Comparison of ENCODE assay signal across 14 cellular contexts in the genomic region with DNA sequence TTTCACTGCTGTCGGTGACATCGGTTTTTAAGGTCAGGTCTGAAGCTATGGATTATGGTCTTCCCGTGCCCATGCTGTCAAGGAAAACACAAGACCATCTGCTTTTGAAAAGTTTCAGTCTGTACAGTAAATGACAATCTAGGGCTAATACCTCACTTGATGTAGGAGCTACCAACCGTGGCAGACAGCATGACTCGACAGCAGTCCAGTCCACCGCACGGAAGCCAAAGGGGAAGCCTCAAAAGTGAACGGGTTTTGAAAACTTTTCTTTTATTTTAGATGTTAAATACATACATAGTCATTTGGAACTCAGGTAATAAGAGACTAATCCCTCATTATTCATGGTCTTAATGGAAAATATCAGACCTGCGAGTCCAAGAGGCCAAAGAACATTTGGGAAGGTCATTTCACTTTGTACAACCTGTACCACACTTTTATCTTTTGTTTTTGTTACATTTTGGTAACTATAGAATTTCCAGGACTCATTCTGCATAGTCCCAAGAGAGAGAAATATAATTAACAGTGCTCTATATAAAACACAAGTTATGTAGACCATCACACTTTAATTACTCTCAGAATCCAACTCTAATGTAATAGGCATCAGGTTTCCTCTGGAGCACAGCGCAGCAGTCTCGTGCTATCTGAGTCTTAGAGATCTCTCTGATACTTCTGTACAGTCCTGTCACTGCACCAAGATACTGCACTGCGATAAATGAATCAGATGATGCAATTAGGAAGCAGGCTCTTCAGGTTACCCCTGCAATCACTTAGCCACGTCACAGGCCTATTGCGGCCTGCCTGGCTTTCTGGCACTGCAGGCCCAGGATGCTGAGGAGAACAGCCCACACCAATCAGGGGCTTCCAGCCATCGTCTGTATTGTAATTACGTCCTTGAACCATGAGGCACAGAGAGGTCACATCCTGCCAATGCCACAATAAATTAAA.
A peak's percentile ranks its signal among the peaks of the same experiment; 100 is the strongest.
DNase-seq lines count a peak whose midpoint lies in the region; ATAC-seq and TF ChIP-seq lines count a peak whose summit lies in the region.
"Had no signal": no experiment of that assay in that cellular context is flagged by ENCODE, and none has a peak within 500 bp of the region (broad histone marks: within the 10 kb centered on the region; RNA-seq: fewer than 3 reads in every experiment).

No MANE protein-coding gene starts in this region.

- peak overlapping the region; percentile 16 to 46 (median 18) for H3K27ac Mint-ChIP-seq in nephron
- H3K27ac Mint-ChIP-seq in stimulated activated naive CD8-positive, alpha-beta T cell treated with anti-CD3 and anti-CD28 coated beads, Interleukin-15, amount 100 ng/mL, for 72 hours, result no peak overlapping the region
- H3K27ac Mint-ChIP-seq in activated CD8-positive, alpha-beta T cell treated with anti-CD3 and anti-CD28 coated beads, Interleukin-2, amount 10 ng/mL, durations not matched to agents 7 days and 5 days, result no peak overlapping the region
- H3K27ac Mint-ChIP-seq: activated T-helper 17 cell treated with anti-CD3 and anti-CD28 coated beads, Interleukin-2, amount 50 U/mL, for 72 hours had no signal

- peak overlapping the region in 1 of 2 donors; percentile 9 for H3K9ac ChIP-seq in colonic mucosa (ENCODE audit: low read depth in 2 of 2, low read length in 2 of 2)

- H3K27me3 Mint-ChIP-seq in nephron (ENCODE audit: low read depth), result peaks cover 4% of the 10 kb centered on the region
- H3K27me3 Mint-ChIP-seq in stimulated activated naive CD8-positive, alpha-beta T cell treated with anti-CD3 and anti-CD28 coated beads, Interleukin-15, amount 100 ng/mL, for 72 hours, result no peaks in the 10 kb centered on the region
- no peaks in the 10 kb centered on the region for H3K27me3 Mint-ChIP-seq in activated CD8-positive, alpha-beta T cell treated with anti-CD3 and anti-CD28 coated beads, Interleukin-2, amount 10 ng/mL, durations not matched to agents 7 days and 5 days (ENCODE audit: low read depth)
- H3K27me3 Mint-ChIP-seq: activated T-helper 17 cell treated with anti-CD3 and anti-CD28 coated beads, Interleukin-2, amount 50 U/mL, for 72 hours had no signal

- no peak for TF ChIP-seq CTCF in colonic mucosa (IDR thresholded peaks at IDR 0.05)
- no peak for TF ChIP-seq CTCF in nephron (IDR thresholded peaks at IDR 0.05; ENCODE audit: unreplicated experiment in 3 of 3)

- H3K9me3 ChIP-seq in colonic mucosa, result no peaks in the 10 kb centered on the region
- H3K9me3 ChIP-seq: gastroesophageal sphincter had no signal

- no peaks in the 10 kb centered on the region for H3K36me3 ChIP-seq in colonic mucosa

- no peak overlapping the region for H3K4me3 ChIP-seq in colonic mucosa
- H3K4me3 ChIP-seq: gastroesophageal sphincter, PC-9 had no signal

- H3K27ac ChIP-seq in colonic mucosa, result peak overlapping the region; percentile 1
- H3K27ac ChIP-seq: gastroesophageal sphincter, PC-9 had no signal

- H3K4me3 Mint-ChIP-seq in nephron, result no peak overlapping the region
- no peak overlapping the region for H3K4me3 Mint-ChIP-seq in stimulated activated naive CD8-positive, alpha-beta T cell treated with anti-CD3 and anti-CD28 coated beads, Interleukin-15, amount 100 ng/mL, for 72 hours
- H3K4me3 Mint-ChIP-seq in activated CD8-positive, alpha-beta T cell treated with anti-CD3 and anti-CD28 coated beads, Interleukin-2, amount 10 ng/mL, durations not matched to agents 7 days and 5 days, result no peak overlapping the region
- H3K4me3 Mint-ChIP-seq: activated T-helper 17 cell treated with anti-CD3 and anti-CD28 coated beads, Interleukin-2, amount 50 U/mL, for 72 hours had no signal

- no peak for ATAC-seq in stimulated activated naive CD8-positive, alpha-beta T cell treated with anti-CD3 and anti-CD28 coated beads, Interleukin-15, amount 100 ng/mL, for 72 hours
- ATAC-seq in activated CD8-positive, alpha-beta T cell treated with anti-CD3 and anti-CD28 coated beads, Interleukin-2, amount 10 ng/mL, durations not matched to agents 7 days and 5 days, result no peak
- ATAC-seq: activated T-helper 17 cell treated with anti-CD3 and anti-CD28 coated beads, Interleukin-2, amount 50 U/mL, for 72 hours; gastroesophageal sphincter had no signal

- POLR2A ChIA-PET in activated CD8-positive, alpha-beta T cell treated with anti-CD3 and anti-CD28 coated beads, Interleukin-2, amount 10 ng/mL, durations not matched to agents 7 days and 5 days (lab: Charles Lee), result no interaction called here

- H3K9me3 Mint-ChIP-seq in nephron, result no peaks in the 10 kb centered on the region
- no peaks in the 10 kb centered on the region for H3K9me3 Mint-ChIP-seq in stimulated activated naive CD8-positive, alpha-beta T cell treated with anti-CD3 and anti-CD28 coated beads, Interleukin-15, amount 100 ng/mL, for 72 hours
- no peaks in the 10 kb centered on the region for H3K9me3 Mint-ChIP-seq in activated CD8-positive, alpha-beta T cell treated with anti-CD3 and anti-CD28 coated beads, Interleukin-2, amount 10 ng/mL, durations not matched to agents 7 days and 5 days (ENCODE audit: insufficient read depth)
- H3K9me3 Mint-ChIP-seq: activated T-helper 17 cell treated with anti-CD3 and anti-CD28 coated beads, Interleukin-2, amount 50 U/mL, for 72 hours had no signal

- CTCF ChIA-PET in activated CD8-positive, alpha-beta T cell treated with anti-CD3 and anti-CD28 coated beads, Interleukin-2, amount 10 ng/mL, durations not matched to agents 7 days and 5 days (lab: Charles Lee), result interaction anchor here (0.7 to 8.5 kb wide), 15 partner anchors 10 to 1085 kb away, joined by 3 to 194 read pairs (median 8); no protein-coding TSS in a partner anchor

- H3K4me1 ChIP-seq in colonic mucosa, result peaks cover 4% of the 10 kb centered on the region

- no peaks in the 10 kb centered on the region for H3K27me3 ChIP-seq in colonic mucosa
- H3K27me3 ChIP-seq: gastroesophageal sphincter had no signal

- peak; percentile 52 for DNase-seq in DMS79 (lab: John Stamatoyannopoulos, UW)
- peak; percentile 82 for DNase-seq in NCI-H2227 treated with DMSO at 0.1 percent for 48 hours (lab: John Stamatoyannopoulos, UW)
- DNase-seq in colonic mucosa, result no peak
- no peak for DNase-seq in COR-L47 (lab: John Stamatoyannopoulos, UW)
- no peak for DNase-seq in stimulated activated naive CD8-positive, alpha-beta T cell treated with anti-CD3 and anti-CD28 coated beads, Interleukin-15, amount 100 ng/mL, for 72 hours
- no peak for DNase-seq in RPMI8226
- DNase-seq in activated CD8-positive, alpha-beta T cell treated with anti-CD3 and anti-CD28 coated beads, Interleukin-2, amount 10 ng/mL, durations not matched to agents 7 days and 5 days, result no peak
- DNase-seq: nucleus accumbens; PC-9; small intestine; stimulated activated naive CD4-positive, alpha-beta T cell had no signal

- intact Hi-C loops in colonic mucosa (cut with DNase I), result no loop called here

- H3K4me1 Mint-ChIP-seq in nephron, result peaks cover 37% of the 10 kb centered on the region
- no peaks in the 10 kb centered on the region for H3K4me1 Mint-ChIP-seq in stimulated activated naive CD8-positive, alpha-beta T cell treated with anti-CD3 and anti-CD28 coated beads, Interleukin-15, amount 100 ng/mL, for 72 hours
- no peaks in the 10 kb centered on the region for H3K4me1 Mint-ChIP-seq in activated CD8-positive, alpha-beta T cell treated with anti-CD3 and anti-CD28 coated beads, Interleukin-2, amount 10 ng/mL, durations not matched to agents 7 days and 5 days (ENCODE audit: low read depth)

- peaks cover 4% of the 10 kb centered on the region for H3K36me3 Mint-ChIP-seq in nephron (ENCODE audit: low read depth)
- no peaks in the 10 kb centered on the region for H3K36me3 Mint-ChIP-seq in activated CD8-positive, alpha-beta T cell treated with anti-CD3 and anti-CD28 coated beads, Interleukin-2, amount 10 ng/mL, durations not matched to agents 7 days and 5 days (ENCODE audit: low read depth)

Comparison
In these comparisons a context has a peak if more than half of its experiments do, and no peak if none do; other contexts are left out.
1. DNase-seq: peak in DMS79 (single experiment) and NCI-H2227 treated with DMSO at 0.1 percent for 48 hours (single experiment); none in colonic mucosa (single experiment), COR-L47 (single experiment), stimulated activated naive CD8-positive, alpha-beta T cell treated with anti-CD3 and anti-CD28 coated beads, Interleukin-15, amount 100 ng/mL, for 72 hours (0 of 2), RPMI8226 (single experiment) and activated CD8-positive, alpha-beta T cell treated with anti-CD3 and anti-CD28 coated beads, Interleukin-2, amount 10 ng/mL, durations not matched to agents 7 days and 5 days (single experiment).
2. H3K27ac Mint-ChIP-seq: peak in nephron (3 of 3); none in stimulated activated naive CD8-positive, alpha-beta T cell treated with anti-CD3 and anti-CD28 coated beads, Interleukin-15, amount 100 ng/mL, for 72 hours (0 of 2) and activated CD8-positive, alpha-beta T cell treated with anti-CD3 and anti-CD28 coated beads, Interleukin-2, amount 10 ng/mL, durations not matched to agents 7 days and 5 days (single experiment).